23 cellular contexts compared by ENCODE assay signal in genomic region chr11:105193260-105193659, GRCh38. TPM values are rescaled to one million over a fixed set of nuclear protein-coding genes. Genes with fewer than 3 reads are reported as not detected.
DNase-seq lines count a peak whose midpoint lies in the region; ATAC-seq, FAIRE-seq and TF ChIP-seq lines count a peak whose summit lies in the region.
"Had no signal": no experiment of that assay in that cellular context is flagged by ENCODE, and none has a peak within 500 bp of the region (broad histone marks: within the 10 kb centered on the region; RNA-seq: fewer than 3 reads in every experiment).

No MANE protein-coding gene starts in this region.

- H3K27ac ChIP-seq in pancreas: no peak overlapping the region
- no peak overlapping the region for H3K27ac ChIP-seq in foreskin keratinocyte

- no peak overlapping the region for H3K4me3 ChIP-seq in pancreas
- H3K4me3 ChIP-seq: GM12878, HAP-1 had no signal

- ATAC-seq in pancreas: no peak
- no peak for ATAC-seq in foreskin keratinocyte
- no peak for ATAC-seq in HG03460 (IDR thresholded peaks at IDR 0.05; ENCODE audit: unreplicated experiment)
- ATAC-seq: GM12878 had no signal

- intact Hi-C loops in pancreas (cut with DNase I): no loop called here

- DNase-seq in pancreas (no peak), activated gamma-delta T cell (lab: John Stamatoyannopoulos, UW) (no peak), foreskin keratinocyte (no peak), occipital lobe (lab: John Stamatoyannopoulos, UW) (no peak)
- DNase-seq: 8988T; C1 segment of cervical spinal cord; Calu3; CD4-positive, alpha-beta memory T cell; COR-L47; DMS53; DND-41; GDM1; GOT3; HFFc6 had no signal

- H3K27me3 ChIP-seq in pancreas (no peaks in the 10 kb centered on the region), foreskin keratinocyte (no peaks in the 10 kb centered on the region)

- no peaks in the 10 kb centered on the region for H3K36me3 ChIP-seq in pancreas
- H3K36me3 ChIP-seq: HAP-1 had no signal

- no peak for TF ChIP-seq CTCF in pancreas (IDR thresholded peaks at IDR 0.05)
- TF ChIP-seq CTCF in foreskin keratinocyte (conservative IDR thresholded peaks at IDR 0.05): no peak

- 81 to 90% methylated on average over 2 of the region's 2 CpGs for WGBS in pancreas, 2 donors

- no peaks in the 10 kb centered on the region for H3K9me3 ChIP-seq in pancreas
- H3K9me3 ChIP-seq: HAP-1 had no signal

- FAIRE-seq in G401.6 (lab: Jason Lieb, UNC): peak; percentile 87
- peak; percentile 94 for FAIRE-seq in TTC549 (lab: Jason Lieb, UNC)
- peak; percentile 82 for FAIRE-seq in endometrium (lab: Jason Lieb, UNC)
- FAIRE-seq in pancreas (lab: Jason Lieb, UNC): peak; percentile 90
- FAIRE-seq: GM12878, H54 had no signal

- H3K4me1 ChIP-seq in pancreas: no peaks in the 10 kb centered on the region
- H3K4me1 ChIP-seq in foreskin keratinocyte: no peaks in the 10 kb centered on the region
- H3K4me1 ChIP-seq: HAP-1 had no signal

RNA-seq across cellular contexts. Expression of gene CARD18, which starts 53.7 kb away (rescaled TPM):
- not detected for total RNA-seq in pancreas
- under 1 TPM in 1 of 2 donors, not detected in 1; 0.33 TPM for polyA plus RNA-seq in pancreas
- 0.48 and 0.78 TPM in 2 replicates for total RNA-seq in foreskin keratinocyte
- polyA plus RNA-seq in foreskin keratinocyte: 0.65 and 1.2 TPM in 2 replicates
- total RNA-seq in occipital lobe: not detected
- total RNA-seq: A673; Calu3; CD4-positive, alpha-beta memory T cell; GM12878; HFFc6 had no signal
- polyA plus RNA-seq: BJ; CD4-positive, alpha-beta memory T cell; GM12878 had no signal
